16 cellular contexts compared by ENCODE assay signal in genomic region chr16:88070341-88070740, GRCh38.
"Had no signal": no experiment of that assay in that cellular context is flagged by ENCODE, and none has a peak within 500 bp of the region (broad histone marks: within the 10 kb centered on the region; RNA-seq: fewer than 3 reads in every experiment).

No MANE protein-coding gene starts in this region.

- H3K27ac ChIP-seq: left ventricle myocardium inferior, prostate gland, tibial artery, uterus had no signal

- H3K4me1 ChIP-seq: left ventricle myocardium inferior, prostate gland, tibial artery, uterus had no signal

- H3K27me3 ChIP-seq: tibial artery, uterus had no signal

- H3K9me3 ChIP-seq: left ventricle myocardium inferior, prostate gland, tibial artery, uterus had no signal

- H3K9me3 Mint-ChIP-seq: activated CD8-positive, alpha-beta T cell treated with anti-CD3 and anti-CD28 coated beads for 36 hours; activated T-cell treated with anti-CD3 and anti-CD28 coated beads, Interleukin-2, amount 50 U/mL, for 4 hours had no signal

- H3K4me3 Mint-ChIP-seq: activated CD8-positive, alpha-beta T cell treated with anti-CD3 and anti-CD28 coated beads for 36 hours; activated naive CD8-positive, alpha-beta T cell; activated T-cell treated with anti-CD3 and anti-CD28 coated beads, Interleukin-2, amount 50 U/mL, for 4 hours had no signal

- H3K36me3 ChIP-seq: uterus had no signal

- DNase-seq: activated CD4-positive, alpha-beta T cell treated with anti-CD3 and anti-CD28 coated beads for 48 hours; activated CD8-positive, alpha-beta T cell treated with anti-CD3 and anti-CD28 coated beads for 36 hours; activated gamma-delta T cell treated with Interleukin-2 at 50 U/mL for 16 hours; activated T-cell treated with anti-CD3 and anti-CD28 coated beads, Interleukin-2, amount 50 U/mL, for 4 hours; amniotic stem cell; caudate nucleus; hippocampal formation; left ventricle myocardium inferior; mesendoderm; stimulated activated CD4-positive, alpha-beta T cell treated with anti-CD3 and anti-CD28 coated beads, Interleukin-1b, Interleukin-23, amount 100 ng/mL, for 48 hours; T-helper 2 cell; uterus had no signal

- H3K4me3 ChIP-seq: left ventricle myocardium inferior, prostate gland, tibial artery, uterus had no signal

- ATAC-seq: activated CD8-positive, alpha-beta T cell treated with anti-CD3 and anti-CD28 coated beads for 36 hours; activated T-cell treated with anti-CD3 and anti-CD28 coated beads, Interleukin-2, amount 50 U/mL, for 4 hours; sciatic nerve had no signal

- H3K27me3 Mint-ChIP-seq: activated CD8-positive, alpha-beta T cell treated with anti-CD3 and anti-CD28 coated beads for 36 hours; activated naive CD8-positive, alpha-beta T cell had no signal

- H3K27ac Mint-ChIP-seq: activated CD8-positive, alpha-beta T cell treated with anti-CD3 and anti-CD28 coated beads for 36 hours; activated naive CD8-positive, alpha-beta T cell had no signal
